ENCODE assay signal across 14 cellular contexts in the genomic region with DNA sequence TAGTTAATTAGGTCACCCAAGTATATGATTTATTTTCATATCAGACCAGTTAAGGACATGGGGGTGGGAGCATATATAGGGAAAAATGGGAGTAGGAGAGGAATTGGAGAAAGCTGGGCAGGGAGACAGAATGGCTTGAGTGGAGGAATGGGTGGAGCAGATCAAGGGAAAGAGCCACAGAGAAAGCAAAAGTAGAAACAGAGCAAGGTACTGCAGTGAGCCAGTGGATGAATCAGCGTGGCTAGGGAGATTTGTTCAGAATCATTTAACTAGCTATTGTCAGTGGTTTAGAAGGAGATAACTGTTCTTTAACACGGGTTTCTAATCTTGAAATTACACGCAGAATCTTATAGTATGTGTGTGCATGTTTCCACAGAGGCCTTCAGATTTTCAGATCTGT. TPM values are rescaled to one million over a fixed set of nuclear protein-coding genes. Genes with fewer than 3 reads are reported as not detected.
DNase-seq lines count a peak whose midpoint lies in the region; ATAC-seq and TF ChIP-seq lines count a peak whose summit lies in the region.
"Had no signal": no experiment of that assay in that cellular context is flagged by ENCODE, and none has a peak within 500 bp of the region (broad histone marks: within the 10 kb centered on the region; RNA-seq: fewer than 3 reads in every experiment).

No MANE protein-coding gene starts in this region.

- no peaks in the 10 kb centered on the region for H3K36me3 ChIP-seq in osteoblast (ENCODE audit: insufficient read depth, low read length)
- H3K36me3 ChIP-seq in OCI-LY7 (ENCODE audit: insufficient read depth, low read length), result no peaks in the 10 kb centered on the region
- H3K36me3 ChIP-seq: cardiac muscle cell, thyroid gland had no signal

- H3K9me3 ChIP-seq in osteoblast (ENCODE audit: low read depth, low read length) (no peaks in the 10 kb centered on the region), OCI-LY7 (ENCODE audit: low read length) (no peaks in the 10 kb centered on the region)
- H3K9me3 ChIP-seq: A549, thyroid gland had no signal

- ATAC-seq in activated CD4-positive, alpha-beta T cell treated with anti-CD3 and anti-CD28 coated beads for 36 hours, result peak; percentile 92
- ATAC-seq in HG03342 (IDR thresholded peaks at IDR 0.05; ENCODE audit: unreplicated experiment), result peak; percentile 49

- intact Hi-C loops in activated CD4-positive, alpha-beta T cell treated with anti-CD3 and anti-CD28 coated beads for 36 hours (cut with DNase I, micrococcal nuclease), result no loop called here
- intact Hi-C loops in activated CD4-positive, alpha-beta T cell treated with anti-CD3 and anti-CD28 coated beads, Interleukin-2, amount 10 ng/mL, durations not matched to agents 24 days and 14 days (cut with micrococcal nuclease), result no loop called here
- intact Hi-C loops in OCI-LY7 (cut with micrococcal nuclease; ENCODE audit: unreplicated experiment), result no loop called here

- peaks cover 7% of the 10 kb centered on the region for H3K4me1 Mint-ChIP-seq in activated CD4-positive, alpha-beta T cell treated with anti-CD3 and anti-CD28 coated beads for 36 hours
- H3K4me1 Mint-ChIP-seq in activated CD4-positive, alpha-beta T cell treated with anti-CD3 and anti-CD28 coated beads, Interleukin-2, amount 10 ng/mL, durations not matched to agents 24 days and 14 days, result peaks cover 2% of the 10 kb centered on the region

- H2AFZ ChIP-seq in osteoblast (ENCODE audit: low read length) (no peak overlapping the region), OCI-LY7 (ENCODE audit: low read length) (no peak overlapping the region)

- H3K4me3 ChIP-seq in astrocyte of the cerebellum (ENCODE audit: low read depth, low read length) (no peak overlapping the region), osteoblast (ENCODE audit: insufficient read depth, low read length) (no peak overlapping the region), OCI-LY7 (ENCODE audit: low read depth, low read length, poor library complexity, severe bottlenecking) (no peak overlapping the region)
- H3K4me3 ChIP-seq: A549, cardiac muscle cell, thyroid gland had no signal

- H3K4me1 ChIP-seq in osteoblast (ENCODE audit: insufficient read depth, low read length) (peaks cover 6% of the 10 kb centered on the region), OCI-LY7 (ENCODE audit: insufficient read depth, low read length, poor library complexity, severe bottlenecking) (no peaks in the 10 kb centered on the region)

- H3K9me2 ChIP-seq in OCI-LY7 (ENCODE audit: insufficient read depth, low read length), result no peaks in the 10 kb centered on the region

- CTCF ChIA-PET in activated CD4-positive, alpha-beta T cell treated with anti-CD3 and anti-CD28 coated beads for 36 hours (lab: Charles Lee), result interaction anchor here (1.1 to 1.3 kb wide), 2 partner anchors 8 to 179 kb away, joined by 4 read pairs; no protein-coding TSS in a partner anchor
- CTCF ChIA-PET in OCI-LY7 (lab: Charles Lee; ENCODE audit: unreplicated experiment), result no interaction called here

- DNase-seq in activated CD4-positive, alpha-beta T cell treated with anti-CD3 and anti-CD28 coated beads for 36 hours, result peak; percentile 37
- no peak for DNase-seq in activated CD4-positive, alpha-beta T cell treated with anti-CD3 and anti-CD28 coated beads, Interleukin-2, amount 10 ng/mL, durations not matched to agents 24 days and 14 days
- DNase-seq in astrocyte of the cerebellum (ENCODE audit: low read depth), result peak; percentile 26
- peak; percentile 76 for DNase-seq in osteoblast (ENCODE audit: insufficient read length, low spot score, missing footprints)
- no peak for DNase-seq in T-helper 1 cell
- no peak for DNase-seq in OCI-LY7 (ENCODE audit: low spot score)
- DNase-seq in NCI-H748 treated with DMSO at 0.1 percent for 48 hours (lab: John Stamatoyannopoulos, UW), result no peak
- DNase-seq: hypothalamus; NCI-H187; stimulated activated CD4-positive, alpha-beta T cell treated with anti-CD3 and anti-CD28 coated beads, Interleukin-4, amount 100 ng/mL, for 1 hour; thyroid gland had no signal

- no peaks in the 10 kb centered on the region for H3K27me3 Mint-ChIP-seq in activated CD4-positive, alpha-beta T cell treated with anti-CD3 and anti-CD28 coated beads for 36 hours
- no peaks in the 10 kb centered on the region for H3K27me3 Mint-ChIP-seq in activated CD4-positive, alpha-beta T cell treated with anti-CD3 and anti-CD28 coated beads, Interleukin-2, amount 10 ng/mL, durations not matched to agents 24 days and 14 days

- H3K79me2 ChIP-seq in osteoblast (ENCODE audit: insufficient read depth, low read length) (peaks cover 10% of the 10 kb centered on the region), OCI-LY7 (ENCODE audit: insufficient read depth, low read depth, low read length) (no peaks in the 10 kb centered on the region)

- H3K9me3 Mint-ChIP-seq in activated CD4-positive, alpha-beta T cell treated with anti-CD3 and anti-CD28 coated beads for 36 hours (ENCODE audit: low read depth), result peaks cover 3% of the 10 kb centered on the region
- H3K9me3 Mint-ChIP-seq in activated CD4-positive, alpha-beta T cell treated with anti-CD3 and anti-CD28 coated beads, Interleukin-2, amount 10 ng/mL, durations not matched to agents 24 days and 14 days, result peaks cover 3% of the 10 kb centered on the region

- H3K4me2 ChIP-seq in osteoblast (ENCODE audit: insufficient read depth, low read length), result peak overlapping the region; percentile 8
- no peak overlapping the region for H3K4me2 ChIP-seq in OCI-LY7 (ENCODE audit: low read length)
- H3K4me2 ChIP-seq: A549 had no signal

- POLR2A ChIA-PET in activated CD4-positive, alpha-beta T cell treated with anti-CD3 and anti-CD28 coated beads for 36 hours (lab: Charles Lee), result no interaction called here
- POLR2A ChIA-PET in OCI-LY7 (lab: Charles Lee), result interaction anchor here (0.5 kb wide), 1 partner anchor 82 kb away, joined by 4 read pairs; no protein-coding TSS in a partner anchor

- BruUV-seq in OCI-LY7 (replicated peaks; lab: Mats Ljungman, UMichigan), result no TSS peak

- no peak overlapping the region for H3K27ac Mint-ChIP-seq in activated CD4-positive, alpha-beta T cell treated with anti-CD3 and anti-CD28 coated beads for 36 hours
- H3K27ac Mint-ChIP-seq in activated CD4-positive, alpha-beta T cell treated with anti-CD3 and anti-CD28 coated beads, Interleukin-2, amount 10 ng/mL, durations not matched to agents 24 days and 14 days, result no peak overlapping the region

- H4K20me1 ChIP-seq in osteoblast (ENCODE audit: insufficient read depth, low read length) (peaks cover 3% of the 10 kb centered on the region), OCI-LY7 (ENCODE audit: insufficient read depth, low read length) (no peaks in the 10 kb centered on the region)

- H3K27ac ChIP-seq in osteoblast (ENCODE audit: low read depth, low read length), result no peak overlapping the region
- no peak overlapping the region for H3K27ac ChIP-seq in OCI-LY7 (ENCODE audit: low read depth, low read length, poor library complexity, severe bottlenecking)
- H3K27ac ChIP-seq: A549, cardiac muscle cell, thyroid gland had no signal

- no peak overlapping the region for H3K4me3 Mint-ChIP-seq in activated CD4-positive, alpha-beta T cell treated with anti-CD3 and anti-CD28 coated beads for 36 hours
- H3K4me3 Mint-ChIP-seq in activated CD4-positive, alpha-beta T cell treated with anti-CD3 and anti-CD28 coated beads, Interleukin-2, amount 10 ng/mL, durations not matched to agents 24 days and 14 days, result no peak overlapping the region

- in situ Hi-C loops in astrocyte of the cerebellum (cut with HindIII; ENCODE audit: low sequenced_read_pairs), result no loop called here

- H3K36me3 Mint-ChIP-seq in activated CD4-positive, alpha-beta T cell treated with anti-CD3 and anti-CD28 coated beads for 36 hours (ENCODE audit: low read depth), result no peaks in the 10 kb centered on the region
- no peaks in the 10 kb centered on the region for H3K36me3 Mint-ChIP-seq in activated CD4-positive, alpha-beta T cell treated with anti-CD3 and anti-CD28 coated beads, Interleukin-2, amount 10 ng/mL, durations not matched to agents 24 days and 14 days (ENCODE audit: low read depth)

- no peaks in the 10 kb centered on the region for H3K27me3 ChIP-seq in osteoblast (ENCODE audit: insufficient read depth, low read length)
- H3K27me3 ChIP-seq: cardiac muscle cell, thyroid gland had no signal

- TF ChIP-seq CTCF in astrocyte of the cerebellum (IDR thresholded peaks at IDR 0.05; ENCODE audit: low read depth, low read length, missing control alignments), result no peak
- no peak for TF ChIP-seq CTCF in osteoblast (IDR thresholded peaks at IDR 0.05; ENCODE audit: extremely low read depth, low read depth, low read length)
- no peak for TF ChIP-seq CTCF in OCI-LY7 (conservative IDR thresholded peaks at IDR 0.05; ENCODE audit: low read length)

RNA-seq across cellular contexts. Expression of gene SNX24, which starts 37.4 kb away (rescaled TPM):
- 1 to 10 TPM; 4.0 to 4.9 TPM for total RNA-seq in activated CD4-positive, alpha-beta T cell treated with anti-CD3 and anti-CD28 coated beads for 36 hours
- 0.37 and 0.45 TPM in 2 replicates for total RNA-seq in activated CD4-positive, alpha-beta T cell treated with anti-CD3 and anti-CD28 coated beads, Interleukin-2, amount 10 ng/mL, durations not matched to agents 24 days and 14 days
- 22.7 and 26.4 TPM in 2 replicates for total RNA-seq in osteoblast
- total RNA-seq in OCI-LY7 (2014; rRNA removed; shearing (Covaris generic)), result 5.7 and 6.9 TPM in 2 replicates
- 14.5 and 19.6 TPM in 2 replicates for total RNA-seq in OCI-LY7 (2022)

Comparison
In these comparisons a context has a peak if more than half of its experiments do, and no peak if none do; other contexts are left out.
1. DNase-seq: peak in activated CD4-positive, alpha-beta T cell treated with anti-CD3 and anti-CD28 coated beads for 36 hours (single experiment), astrocyte of the cerebellum (single experiment) and osteoblast (single experiment); none in activated CD4-positive, alpha-beta T cell treated with anti-CD3 and anti-CD28 coated beads, Interleukin-2, amount 10 ng/mL, durations not matched to agents 24 days and 14 days (single experiment), T-helper 1 cell (0 of 5), OCI-LY7 (single experiment) and NCI-H748 treated with DMSO at 0.1 percent for 48 hours (single experiment).